ENCODE assay signal across 8 cellular contexts in the genomic region with DNA sequence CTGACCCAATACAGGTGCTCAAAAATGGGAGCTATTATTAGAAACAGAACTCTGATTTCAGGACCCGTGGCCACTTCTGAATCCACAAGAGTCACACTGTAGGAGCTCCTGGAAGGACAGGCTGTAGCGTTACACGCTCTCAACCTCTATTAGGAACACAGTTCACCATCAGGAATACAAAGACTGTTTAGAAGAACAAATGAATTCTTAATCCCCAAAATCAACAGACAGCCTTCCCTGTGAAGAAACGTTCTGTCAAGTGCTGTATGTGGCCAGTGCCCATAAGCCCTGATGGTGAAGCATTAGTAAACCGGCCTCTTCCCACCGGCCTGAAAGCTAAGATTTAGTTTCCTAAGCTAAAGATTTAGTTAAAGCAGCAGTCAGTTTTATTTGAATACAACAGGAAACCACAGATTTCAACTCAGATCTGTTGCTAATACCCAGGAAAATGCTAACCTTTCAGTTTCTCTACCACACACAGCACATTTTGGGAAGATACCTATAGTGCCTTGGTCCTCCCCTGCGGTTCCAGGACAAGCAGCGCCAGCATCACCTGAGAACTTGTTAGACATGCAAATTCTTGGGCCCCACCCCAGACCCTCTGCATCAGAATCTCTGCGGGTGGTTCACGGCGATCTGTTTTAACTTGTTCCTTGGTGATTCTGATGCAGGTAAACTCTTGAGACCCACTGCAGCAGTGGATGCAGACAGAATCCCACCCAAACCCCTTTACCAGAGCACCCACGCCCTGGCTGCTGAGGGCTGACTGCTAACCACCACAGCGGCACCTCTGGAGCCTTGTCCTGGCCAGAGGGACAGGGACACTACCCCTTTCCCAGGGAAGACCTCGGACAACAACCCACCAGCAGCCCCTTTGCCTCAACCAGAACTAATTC. TPM values are rescaled to one million over a fixed set of nuclear protein-coding genes. Genes with fewer than 3 reads are reported as not detected.
DNase-seq lines count a peak whose midpoint lies in the region; ATAC-seq and TF ChIP-seq lines count a peak whose summit lies in the region.

No MANE protein-coding gene starts in this region.

- 43% methylated on average over 14 of the region's 14 CpGs for WGBS in esophagus muscularis mucosa

- peaks cover 0 to 3% (median under 1%) of the 10 kb centered on the region in 11 experiments; a peak in 4 of 22 replicates for H3K36me3 ChIP-seq in BLaER1 treated with 17β-estradiol and CSF1 and Interleukin-3, amounts not matched to agents 10 nM and 100 nM
- H3K36me3 ChIP-seq in esophagus muscularis mucosa = no peaks in the 10 kb centered on the region

- no peak for TF ChIP-seq CTCF in astrocyte of the spinal cord (IDR thresholded peaks at IDR 0.05; ENCODE audit: low read depth, low read length)
- TF ChIP-seq CTCF in esophagus muscularis mucosa (IDR thresholded peaks at IDR 0.05) = no peak

- ATAC-seq in GM19351 (IDR thresholded peaks at IDR 0.05; ENCODE audit: unreplicated experiment) (peak; percentile 52), HG03159 (IDR thresholded peaks at IDR 0.05; ENCODE audit: unreplicated experiment) (peak; percentile 57)

- no peak for TF ChIP-seq EP300 in esophagus muscularis mucosa (IDR thresholded peaks at IDR 0.05)

- intact Hi-C loops in esophagus muscularis mucosa (cut with DNase I) = no loop called here

- no peaks in the 10 kb centered on the region for H3K27me3 ChIP-seq in BLaER1 treated with 17β-estradiol and CSF1 and Interleukin-3, amounts not matched to agents 10 nM and 100 nM
- H3K27me3 ChIP-seq in esophagus muscularis mucosa = peaks cover 0 to 18% (median 0%) of the 10 kb centered on the region in 4 donors

- in situ Hi-C loops in astrocyte of the spinal cord (cut with HindIII; ENCODE audit: low sequenced_read_pairs) = no loop called here

- H3K9ac ChIP-seq in BLaER1 treated with 17β-estradiol and CSF1 and Interleukin-3, amounts not matched to agents 10 nM and 100 nM = peak overlapping the region in 8 of 11 experiments; percentile 5 to 49 (median 34); a peak in 10 of 22 replicates

- H3K9me3 ChIP-seq in BLaER1 treated with 17β-estradiol and CSF1 and Interleukin-3, amounts not matched to agents 10 nM and 100 nM (replicated peaks in 1 of 11) = no peaks in the 10 kb centered on the region
- no peaks in the 10 kb centered on the region for H3K9me3 ChIP-seq in esophagus muscularis mucosa

- peak overlapping the region in 8 of 11 experiments; percentile 10 to 44 (median 36); a peak in 10 of 22 replicates for H3K27ac ChIP-seq in BLaER1 treated with 17β-estradiol and CSF1 and Interleukin-3, amounts not matched to agents 10 nM and 100 nM
- H3K27ac ChIP-seq in esophagus muscularis mucosa (replicated peaks in 1 of 4) = no peak overlapping the region

- H3K4me1 ChIP-seq in BLaER1 treated with 17β-estradiol and CSF1 and Interleukin-3, amounts not matched to agents 10 nM and 100 nM = peaks cover 42 to 71% (median 49%) of the 10 kb centered on the region in 10 experiments
- H3K4me1 ChIP-seq in esophagus muscularis mucosa = peaks cover 0 to 8% (median 6%) of the 10 kb centered on the region in 4 donors

- no peak for TF ChIP-seq POLR2A in esophagus muscularis mucosa (IDR thresholded peaks at IDR 0.05; ENCODE audit: low read depth)

- H4K20me1 ChIP-seq in BLaER1 treated with 17β-estradiol and CSF1 and Interleukin-3, amounts not matched to agents 10 nM and 100 nM = no peaks in the 10 kb centered on the region

- peak overlapping the region; percentile 71 to 86 (median 78) for H3K4me2 ChIP-seq in BLaER1 treated with 17β-estradiol and CSF1 and Interleukin-3, amounts not matched to agents 10 nM and 100 nM

- DNase-seq in astrocyte of the spinal cord (ENCODE audit: low read depth, low spot score) (peak; percentile 24), NCI-H1417 (lab: John Stamatoyannopoulos, UW) (no peak), esophagus muscularis mucosa (ENCODE audit: extremely low spot score) (no peak), A172 (ENCODE audit: low spot score) (no peak), DMS153 (lab: John Stamatoyannopoulos, UW) (no peak)

- no peak overlapping the region for H3K4me3 ChIP-seq in BLaER1 treated with 17β-estradiol and CSF1 and Interleukin-3, amounts not matched to agents 10 nM and 100 nM
- H3K4me3 ChIP-seq in astrocyte of the spinal cord (ENCODE audit: low read depth, low read length) = no peak overlapping the region
- no peak overlapping the region for H3K4me3 ChIP-seq in esophagus muscularis mucosa

RNA-seq across cellular contexts. Expression of a gene that starts 33.4 kb away (rescaled TPM):
- 10 to 100 TPM; 11.8 to 23.3 (median 15.7) TPM for total RNA-seq in esophagus muscularis mucosa
- total RNA-seq in A172 (2014; rRNA removed; shearing (Covaris generic)) = 19.3 and 38.9 TPM in 2 replicates

RNA-seq across cellular contexts. Expression of a gene that starts 53.9 kb away (rescaled TPM):
- 1 to 10 TPM in 3 of 4 donors, under 1 TPM in 1; 0.83 to 2.4 (median 1.6) TPM for total RNA-seq in esophagus muscularis mucosa
- 2.3 and 3.5 TPM in 2 replicates for total RNA-seq in A172 (2014; rRNA removed; shearing (Covaris generic))

Comparison
In these comparisons a context has a peak if more than half of its experiments do, and no peak if none do; other contexts are left out.
1. H3K27ac ChIP-seq: peak in BLaER1 treated with 17β-estradiol and CSF1 and Interleukin-3, amounts not matched to agents 10 nM and 100 nM (8 of 11); none in esophagus muscularis mucosa (0 of 4).